In genomic region chr1:229952135-229952534, GRCh38 we compare ENCODE assay signal across 22 cellular contexts.
DNase-seq lines count a peak whose midpoint lies in the region; ATAC-seq, FAIRE-seq and TF ChIP-seq lines count a peak whose summit lies in the region.
"Had no signal": no experiment of that assay in that cellular context is flagged by ENCODE, and none has a peak within 500 bp of the region (broad histone marks: within the 10 kb centered on the region; RNA-seq: fewer than 3 reads in every experiment).

No MANE protein-coding gene starts in this region.

- ATAC-seq in PC-3, result peak; percentile 42; the same call in 1 of the 2 replicates

- TF ChIP-seq CTCF in PC-3 (conservative IDR thresholded peaks at IDR 0.05; ENCODE audit: low read depth, low read length), result no peak
- TF ChIP-seq CTCF in bronchial epithelial cell (IDR thresholded peaks at IDR 0.05; ENCODE audit: insufficient read depth, low read length, severe bottlenecking), result no peak
- no peak for TF ChIP-seq CTCF in keratinocyte (optimal IDR thresholded peaks at IDR 0.05 in 1 of 3, IDR thresholded peaks at IDR 0.05 in 1 of 3, conservative IDR thresholded peaks at IDR 0.05 in 1 of 3; ENCODE audit: extremely low read depth in 1 of 3, insufficient read depth in 2 of 3, low read length in 3 of 3)
- TF ChIP-seq CTCF in smooth muscle cell (IDR thresholded peaks at IDR 0.05; ENCODE audit: borderline replicate concordance, insufficient read depth, poor library complexity, severe bottlenecking), result no peak
- TF ChIP-seq CTCF in SK-N-SH (IDR thresholded peaks at IDR 0.05), result no peak

- no peak overlapping the region for H3K4me3 ChIP-seq in PC-3 (ENCODE audit: low read length)
- no peak overlapping the region for H3K4me3 ChIP-seq in bronchial epithelial cell (ENCODE audit: low read depth, low read length)
- H3K4me3 ChIP-seq in keratinocyte (ENCODE audit: control insufficient read depth in 2 of 3, extremely low read depth in 1 of 3, insufficient read depth in 2 of 3, low read depth in 1 of 3, low read length in 3 of 3), result no peak overlapping the region
- H3K4me3 ChIP-seq in smooth muscle cell, result no peak overlapping the region
- H3K4me3 ChIP-seq in SK-N-SH (ENCODE audit: low read depth in 2 of 2, low read length in 1 of 2), result no peak overlapping the region
- H3K4me3 ChIP-seq: MG63 had no signal

- intact Hi-C loops in PC-3 (cut with micrococcal nuclease), result no loop called here

- DNase-seq in PC-3 (peak; percentile 25), bronchial epithelial cell (ENCODE audit: low read depth) (peak; percentile 59), keratinocyte (ENCODE audit: low read depth, low spot score) (no peak), smooth muscle cell (lab: John Stamatoyannopoulos, UW; ENCODE audit: unreplicated experiment) (no peak), DMS 273 treated with DMSO at 0.1 percent for 48 hours (lab: John Stamatoyannopoulos, UW) (no peak), KBM-7 (no peak), SK-N-SH (no peak)
- DNase-seq: BE2C, COR-L47, IMR-90, Karpas-422, MG63, NCI-H1048, NCI-H1436, NCI-H1930, NCI-H2227 treated with DMSO at 0.1 percent for 48 hours, NCI-H510A, NCI-H748 treated with DMSO at 0.1 percent for 48 hours, SIG-M5 had no signal

- H3K79me2 ChIP-seq in PC-3 (ENCODE audit: low read length) (no peaks in the 10 kb centered on the region), keratinocyte (ENCODE audit: control insufficient read depth, insufficient read depth, low read length) (no peaks in the 10 kb centered on the region), smooth muscle cell (ENCODE audit: low read depth) (no peaks in the 10 kb centered on the region), SK-N-SH (ENCODE audit: insufficient read depth) (no peaks in the 10 kb centered on the region)

- H4K20me1 ChIP-seq in PC-3 (ENCODE audit: low read length) (no peaks in the 10 kb centered on the region), keratinocyte (ENCODE audit: control insufficient read depth, extremely low read depth, insufficient read depth, low read length) (no peaks in the 10 kb centered on the region), smooth muscle cell (ENCODE audit: low read depth) (no peaks in the 10 kb centered on the region), SK-N-SH (ENCODE audit: insufficient read depth) (no peaks in the 10 kb centered on the region)

- H3K9ac ChIP-seq in PC-3 (ENCODE audit: low read length) (no peak overlapping the region), keratinocyte (ENCODE audit: control insufficient read depth, extremely low read depth, insufficient read depth, low read length) (no peak overlapping the region), smooth muscle cell (ENCODE audit: low read depth) (no peak overlapping the region), SK-N-SH (no peak overlapping the region)

- FAIRE-seq in bronchial epithelial cell (lab: Jason Lieb, UNC) (no peak), keratinocyte (lab: Jason Lieb, UNC) (peak; percentile 93)
- FAIRE-seq: GM12892, GM18507 had no signal

- no peak for TF ChIP-seq EP300 in SK-N-SH (IDR thresholded peaks at IDR 0.05; ENCODE audit: borderline replicate concordance in 1 of 2, low read depth in 1 of 2, low read length in 1 of 2)

- in situ Hi-C loops in KBM-7 (cut with MboI; ENCODE audit: low pct_unique_long_range_greater_than_20kb, low sequenced_read_pairs), result no loop called here

- H3K9me1 ChIP-seq in keratinocyte (ENCODE audit: control insufficient read depth, extremely low read depth, insufficient read depth, low read length), result no peaks in the 10 kb centered on the region

- H3K9me3 ChIP-seq in PC-3 (ENCODE audit: low read length), result no peaks in the 10 kb centered on the region
- H3K9me3 ChIP-seq in keratinocyte (ENCODE audit: control insufficient read depth, low read depth, low read length), result no peaks in the 10 kb centered on the region
- no peaks in the 10 kb centered on the region for H3K9me3 ChIP-seq in smooth muscle cell (replicated peaks; ENCODE audit: low read depth)
- H3K9me3 ChIP-seq in SK-N-SH, result no peaks in the 10 kb centered on the region
- H3K9me3 ChIP-seq: BE2C, MG63 had no signal

- POLR2A ChIA-PET in PC-3 (lab: Charles Lee; ENCODE audit: unreplicated experiment), result no interaction called here
- POLR2A ChIA-PET in SK-N-SH (lab: Yijun Ruan, JAX), result no interaction called here

- TF ChIP-seq RAD21 in SK-N-SH (IDR thresholded peaks at IDR 0.05; ENCODE audit: low read length), result no peak

- H2AFZ ChIP-seq in PC-3 (ENCODE audit: low read length), result no peak overlapping the region
- H2AFZ ChIP-seq in keratinocyte (ENCODE audit: control insufficient read depth, low read length), result peak overlapping the region; percentile 27
- no peak overlapping the region for H2AFZ ChIP-seq in smooth muscle cell (ENCODE audit: low read depth)
- H2AFZ ChIP-seq in SK-N-SH (ENCODE audit: low read depth), result no peak overlapping the region

- H3K27me3 ChIP-seq in PC-3 (ENCODE audit: low read length), result peaks cover 19% of the 10 kb centered on the region; the same call in 1 of the 2 replicates
- no peaks in the 10 kb centered on the region for H3K27me3 ChIP-seq in bronchial epithelial cell (ENCODE audit: control insufficient read depth, insufficient read depth, low read length)
- H3K27me3 ChIP-seq in keratinocyte (ENCODE audit: control insufficient read depth, extremely low read depth, insufficient read depth, low read length), result no peaks in the 10 kb centered on the region
- H3K27me3 ChIP-seq in smooth muscle cell (ENCODE audit: low read depth), result no peaks in the 10 kb centered on the region
- H3K27me3 ChIP-seq in SK-N-SH (ENCODE audit: insufficient read depth), result no peaks in the 10 kb centered on the region
- H3K27me3 ChIP-seq: BE2C, MG63 had no signal

- 72% methylated on average over 2 of the region's 2 CpGs for WGBS in smooth muscle cell (ENCODE audit: low lambda C conversion rate)
- WGBS in SK-N-SH (ENCODE audit: low lambda C conversion rate), result 24% methylated on average over 2 of the region's 2 CpGs

- H3K36me3 ChIP-seq in PC-3 (ENCODE audit: low read depth, low read length) (no peaks in the 10 kb centered on the region), bronchial epithelial cell (ENCODE audit: control insufficient read depth, insufficient read depth, low read length) (no peaks in the 10 kb centered on the region), keratinocyte (ENCODE audit: control insufficient read depth in 2 of 2, extremely low read depth in 1 of 2, insufficient read depth in 2 of 2, low read length in 2 of 2) (no peaks in the 10 kb centered on the region), smooth muscle cell (ENCODE audit: low read depth) (no peaks in the 10 kb centered on the region), SK-N-SH (replicated peaks in 1 of 2; ENCODE audit: control insufficient read depth in 1 of 2, insufficient read depth in 2 of 2, low read length in 1 of 2) (no peaks in the 10 kb centered on the region)
- H3K36me3 ChIP-seq: BE2C, MG63 had no signal

- no peaks in the 10 kb centered on the region for H3F3A ChIP-seq in PC-3 (ENCODE audit: low read length, unreplicated experiment)
- H3F3A ChIP-seq in smooth muscle cell (ENCODE audit: low read depth), result no peaks in the 10 kb centered on the region
- no peaks in the 10 kb centered on the region for H3F3A ChIP-seq in SK-N-SH (replicated peaks; ENCODE audit: insufficient read depth)

- H3K4me2 ChIP-seq in PC-3 (ENCODE audit: low read length) (no peak overlapping the region), keratinocyte (ENCODE audit: control insufficient read depth, extremely low read depth, insufficient read depth, low read depth, low read length) (peak overlapping the region; percentile 22), smooth muscle cell (peak overlapping the region; percentile 58), SK-N-SH (no peak overlapping the region)

- CTCF ChIA-PET in PC-3 (lab: Charles Lee), result no interaction called here
- CTCF ChIA-PET in SK-N-SH (lab: Yijun Ruan, JAX), result no interaction called here

- no peaks in the 10 kb centered on the region for H3K4me1 ChIP-seq in PC-3 (ENCODE audit: insufficient read depth, low read length)
- H3K4me1 ChIP-seq in keratinocyte (ENCODE audit: control insufficient read depth, extremely low read depth, insufficient read depth, low read length), result peaks cover 32% of the 10 kb centered on the region
- no peaks in the 10 kb centered on the region for H3K4me1 ChIP-seq in smooth muscle cell (ENCODE audit: low read depth)
- peaks cover 0 to 3% of the 10 kb centered on the region in 2 experiments; a peak in 1 of 4 replicates for H3K4me1 ChIP-seq in SK-N-SH (ENCODE audit: control insufficient read depth in 1 of 2, insufficient read depth in 2 of 2, low read depth in 1 of 2, low read length in 1 of 2)
- H3K4me1 ChIP-seq: BE2C had no signal

- H3K9me2 ChIP-seq in PC-3 (replicated peaks; ENCODE audit: low read length) (no peaks in the 10 kb centered on the region), SK-N-SH (no peaks in the 10 kb centered on the region)

- no peak overlapping the region for H3K27ac ChIP-seq in PC-3 (ENCODE audit: low read length)
- H3K27ac ChIP-seq in keratinocyte (ENCODE audit: control insufficient read depth, insufficient read depth, low read length), result peak overlapping the region; percentile 36
- H3K27ac ChIP-seq in smooth muscle cell (ENCODE audit: low read depth), result peak overlapping the region; percentile 25
- H3K27ac ChIP-seq in SK-N-SH (ENCODE audit: low read depth in 2 of 2, low read length in 1 of 2), result no peak overlapping the region
- H3K27ac ChIP-seq: RWPE1 had no signal

- no TSS peak for BruUV-seq in PC-3 (replicated peaks; lab: Mats Ljungman, UMichigan)

- dilution Hi-C loops in keratinocyte (cut with MboI; ENCODE audit: extremely low pct_ligation_motif_present, low sequenced_read_pairs), result no loop called here

TF ChIP-seq in SK-N-SH, 30 proteins besides CTCF, POLR2A, EP300 and RAD21:
- TF ChIP-seq RXRA (IDR thresholded peaks at IDR 0.05; ENCODE audit: borderline replicate concordance, low read depth), result no peak

Comparison
In these comparisons a context has a peak if more than half of its experiments do, and no peak if none do; other contexts are left out.
1. DNase-seq: peak in PC-3 (single experiment) and bronchial epithelial cell (single experiment); none in keratinocyte (single experiment), smooth muscle cell (single experiment), DMS 273 treated with DMSO at 0.1 percent for 48 hours (single experiment), KBM-7 (single experiment) and SK-N-SH (single experiment).
2. H3K27ac ChIP-seq: peak in keratinocyte (single experiment) and smooth muscle cell (single experiment); none in PC-3 (single experiment) and SK-N-SH (0 of 2).
3. H3K4me2 ChIP-seq: peak in keratinocyte (single experiment) and smooth muscle cell (single experiment); none in PC-3 (single experiment) and SK-N-SH (single experiment).